ENCODE assay signal across 8 cellular contexts in genomic region chr14:75711796-75712211, GRCh38. TPM values are rescaled to one million over a fixed set of nuclear protein-coding genes. Genes with fewer than 3 reads are reported as not detected.
A peak's percentile ranks its signal among the peaks of the same experiment; 100 is the strongest.
DNase-seq lines count a peak whose midpoint lies in the region; ATAC-seq and TF ChIP-seq lines count a peak whose summit lies in the region.

No MANE protein-coding gene starts in this region.

- WGBS in hepatocyte (ENCODE audit: low lambda C conversion rate, missing lambda C conversion rate), result 3% methylated on average over 4 of the region's 4 CpGs

- H3K9me3 ChIP-seq in hepatocyte (ENCODE audit: low read depth) (no peaks in the 10 kb centered on the region), gastrocnemius medialis (no peaks in the 10 kb centered on the region)

- TF ChIP-seq CTCF in astrocyte of the cerebellum (IDR thresholded peaks at IDR 0.05; ENCODE audit: low read depth, low read length, missing control alignments) (no peak), hepatocyte (IDR thresholded peaks at IDR 0.05; ENCODE audit: poor library complexity) (no peak), gastrocnemius medialis (IDR thresholded peaks at IDR 0.05 in 4 of 5, conservative IDR thresholded peaks at IDR 0.05 in 1 of 5) (no peak)

- H3K36me3 ChIP-seq in hepatocyte (replicated peaks; ENCODE audit: insufficient read depth, low read depth) (no peaks in the 10 kb centered on the region), gastrocnemius medialis (no peaks in the 10 kb centered on the region)

- H3K4me2 ChIP-seq in hepatocyte, result peak overlapping the region; percentile 34

- CTCF ChIA-PET in HEK293T (lab: Yijun Ruan, JAX), result interaction anchor here (1.2 to 1.7 kb wide), 5 partner anchors 18 to 271 kb away, joined by 3 to 7 read pairs (median 4); no protein-coding TSS in a partner anchor

- H4K20me1 ChIP-seq in hepatocyte (ENCODE audit: insufficient read depth, poor library complexity, severe bottlenecking), result no peaks in the 10 kb centered on the region

- intact Hi-C loops in gastrocnemius medialis (cut with DNase I; ENCODE audit: low total_unique reads), result loop anchor here (1.0 to 5.0 kb wide), 4 partner anchors 70 to 270 kb away; no protein-coding TSS in a partner anchor

- in situ Hi-C loops in astrocyte of the cerebellum (cut with HindIII; ENCODE audit: low sequenced_read_pairs) (loop anchor here (5.0 to 25.0 kb wide), 2 partner anchors 265 to 425 kb away; no protein-coding TSS in a partner anchor), gastrocnemius medialis (cut with MboI; ENCODE audit: low sequenced_read_pairs in 4 of 4) (loop anchor here in 3 of 4 donors (5.0 to 25.0 kb wide), 4 partner anchors 195 to 675 kb away; partner anchors contain the start of genes TGFB3 (in 2 of the 3), ESRRB (in 1 of the 3) and IFT43 (in 1 of the 3))

- no peaks in the 10 kb centered on the region for H3K79me2 ChIP-seq in hepatocyte

- peak in 1 of 2 donors; percentile 12 for TF ChIP-seq POLR2A in gastrocnemius medialis (IDR thresholded peaks at IDR 0.05)

- H3K9me2 ChIP-seq in hepatocyte (replicated peaks; ENCODE audit: insufficient read depth), result no peaks in the 10 kb centered on the region

- H3K27me3 ChIP-seq in hepatocyte (no peaks in the 10 kb centered on the region), gastrocnemius medialis (no peaks in the 10 kb centered on the region)

- POLR2A ChIA-PET in HEK293T (lab: Yijun Ruan, JAX), result no interaction called here

- no peak overlapping the region for H2AFZ ChIP-seq in hepatocyte

- peak overlapping the region; percentile 87 for H3K27ac ChIP-seq in hepatocyte
- H3K27ac ChIP-seq in gastrocnemius medialis, result peak overlapping the region; percentile 79 to 88 (median 86)

- peak; percentile 87 for DNase-seq in D341Med (ENCODE audit: low spot score)
- DNase-seq in astrocyte of the cerebellum (ENCODE audit: low read depth), result peak; percentile 87
- peak; percentile 87 for DNase-seq in hepatocyte (ENCODE audit: low spot score)
- peak; percentile 87 to 89 for DNase-seq in gastrocnemius medialis
- no peak for DNase-seq in activated CD8-positive, alpha-beta memory T cell treated with anti-CD3 and anti-CD28 coated beads for 24 hours
- no peak for DNase-seq in HEK293T (ENCODE audit: extremely low spot score)

- peaks cover 21% of the 10 kb centered on the region for H3K4me1 ChIP-seq in hepatocyte (ENCODE audit: insufficient read depth)
- H3K4me1 ChIP-seq in gastrocnemius medialis, result peaks cover 16 to 23% of the 10 kb centered on the region in 2 donors

- peak; percentile 69 for ATAC-seq in HG03045 (IDR thresholded peaks at IDR 0.05; ENCODE audit: unreplicated experiment)
- peak; percentile 91 to 94 for ATAC-seq in gastrocnemius medialis
- ATAC-seq in HG03460 (IDR thresholded peaks at IDR 0.05; ENCODE audit: unreplicated experiment), result no peak

- H3K4me3 ChIP-seq in astrocyte of the cerebellum (ENCODE audit: low read depth, low read length), result peak overlapping the region; percentile 4
- no peak overlapping the region for H3K4me3 ChIP-seq in hepatocyte
- no peak overlapping the region for H3K4me3 ChIP-seq in gastrocnemius medialis

TF ChIP-seq in HEK293T, 16 proteins besides CTCF, POLR2A, EP300 and RAD21:
- TF ChIP-seq ELF4 (IDR thresholded peaks at IDR 0.05) (no peak), BHLHE40 (IDR thresholded peaks at IDR 0.05; ENCODE audit: borderline replicate concordance) (no peak), FOXA1 (IDR thresholded peaks at IDR 0.05) (no peak), FOXK2 (IDR thresholded peaks at IDR 0.05) (no peak), TARDBP (IDR thresholded peaks at IDR 0.05) (no peak), NFRKB (IDR thresholded peaks at IDR 0.05) (no peak)

RNA-seq across cellular contexts. Expression of gene TTLL5, which starts 50.8 kb away (rescaled TPM):
- total RNA-seq in hepatocyte (8.9 and 14.3 TPM in 2 replicates), gastrocnemius medialis (10 to 100 TPM in 3 of 4 donors, 1 to 10 TPM in 1; 9.1 to 36.0 (median 16.4) TPM)
- polyA plus RNA-seq in hepatocyte, result 11.1 and 14.2 TPM in 2 replicates

RNA-seq across cellular contexts. Expression of gene ERG28, which starts 51.1 kb away (rescaled TPM):
- total RNA-seq in hepatocyte (38.4 and 51.2 TPM in 2 replicates), gastrocnemius medialis (1 to 10 TPM; 3.7 to 6.4 (median 4.7) TPM)
- 65.7 and 74.4 TPM in 2 replicates for polyA plus RNA-seq in hepatocyte

Comparison
In these comparisons a context has a peak if more than half of its experiments do, and no peak if none do; other contexts are left out.
1. DNase-seq: peak in D341Med (single experiment), astrocyte of the cerebellum (single experiment), hepatocyte (single experiment) and gastrocnemius medialis (2 of 2); none in activated CD8-positive, alpha-beta memory T cell treated with anti-CD3 and anti-CD28 coated beads for 24 hours (single experiment) and HEK293T (single experiment).